Comparison of ENCODE assay signal across 27 cellular contexts in the genomic region with DNA sequence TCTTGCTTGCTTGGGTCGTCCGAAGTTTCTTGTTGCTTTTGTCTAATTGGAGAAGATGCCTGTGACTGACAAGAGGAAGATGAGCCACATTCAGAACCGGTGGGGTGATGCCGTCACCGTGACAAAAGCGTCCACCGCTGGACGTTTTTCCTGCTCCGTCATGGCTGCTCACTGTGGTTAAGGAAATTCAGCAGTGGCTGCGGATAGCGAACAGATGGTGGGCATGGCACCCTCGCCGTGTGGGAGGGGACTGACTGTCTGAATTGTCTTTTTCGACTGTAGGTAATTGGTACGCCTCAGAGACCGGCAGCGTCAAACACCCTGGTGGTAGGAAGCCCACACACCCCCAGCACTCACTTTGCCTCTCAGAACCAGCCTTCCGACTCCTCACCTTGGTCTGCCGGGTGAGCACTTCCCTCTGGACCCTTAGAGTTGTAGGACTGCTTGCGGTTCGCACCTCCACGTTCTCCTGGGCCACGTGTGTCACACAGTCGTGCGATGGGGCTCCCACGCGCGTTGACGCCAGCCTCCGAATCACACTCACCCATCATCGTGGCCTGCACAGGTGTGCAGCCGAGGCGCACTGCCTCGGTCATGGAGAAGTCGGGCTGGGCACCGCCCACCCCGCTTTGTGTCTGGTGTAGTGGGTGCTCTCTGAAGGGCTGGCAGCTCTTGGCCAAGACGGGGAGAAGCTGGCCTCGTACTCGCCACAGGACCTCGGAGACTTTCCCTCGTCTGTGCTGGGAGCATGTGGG. TPM values are rescaled to one million over a fixed set of nuclear protein-coding genes. Genes with fewer than 3 reads are reported as not detected.
DNase-seq lines count a peak whose midpoint lies in the region; ATAC-seq and TF ChIP-seq lines count a peak whose summit lies in the region.
"Had no signal": no experiment of that assay in that cellular context is flagged by ENCODE, and none has a peak within 500 bp of the region (broad histone marks: within the 10 kb centered on the region; RNA-seq: fewer than 3 reads in every experiment).

No MANE protein-coding gene starts in this region.

- no peak overlapping the region for H3K4me3 Mint-ChIP-seq in GM23338
- H3K4me3 Mint-ChIP-seq in chondrocyte (ENCODE audit: unreplicated experiment) = no peak overlapping the region
- H3K4me3 Mint-ChIP-seq: neural crest cell had no signal

- DNase-seq in NCI-H2107 treated with DMSO at 0.1 percent for 48 hours (lab: John Stamatoyannopoulos, UW; ENCODE audit: unreplicated experiment) (peak; percentile 48), NCI-H2107 (lab: John Stamatoyannopoulos, UW) (no peak), GM23338 (ENCODE audit: low spot score) (no peak), chondrocyte (ENCODE audit: low spot score) (peak; percentile 81), posterior vena cava (ENCODE audit: low spot score) (peak; percentile 57), erythroblast (lab: John Stamatoyannopoulos, UW) (no peak), nucleus accumbens (lab: John Stamatoyannopoulos, UW) (no peak)
- DNase-seq: 8988T; activated CD4-positive, alpha-beta T cell treated with anti-CD3 and anti-CD28 coated beads for 4 hours; activated effector memory CD4-positive, alpha-beta T cell treated with anti-CD3 and anti-CD28 coated beads, Interleukin-2, amount 50 U/mL, for 16 hours; adrenal gland; brain microvascular endothelial cell; IMR-90; NCI-H1048; NCI-H187 treated with DMSO at 0.1 percent for 48 hours; NCI-H446; stimulated activated naive CD4-positive, alpha-beta T cell had no signal

- H3K9me2 ChIP-seq in GM23338 (ENCODE audit: insufficient read depth) = no peaks in the 10 kb centered on the region

- no peak overlapping the region for H3K4me2 ChIP-seq in GM23338

- peaks cover 7% of the 10 kb centered on the region for H3K4me1 Mint-ChIP-seq in GM23338
- peaks cover 6% of the 10 kb centered on the region for H3K4me1 Mint-ChIP-seq in chondrocyte (ENCODE audit: low read depth)

- H3K27ac Mint-ChIP-seq in GM23338 = peak overlapping the region; percentile 70; the same call in 1 of the 2 replicates
- H3K27ac Mint-ChIP-seq in chondrocyte (ENCODE audit: unreplicated experiment) = no peak overlapping the region

- H3K9me3 Mint-ChIP-seq in GM23338 = no peaks in the 10 kb centered on the region
- no peaks in the 10 kb centered on the region for H3K9me3 Mint-ChIP-seq in chondrocyte (ENCODE audit: low read depth)
- H3K9me3 Mint-ChIP-seq: neural crest cell had no signal

- ATAC-seq in GM23338 (no peak), GM19351 (IDR thresholded peaks at IDR 0.05; ENCODE audit: unreplicated experiment) (no peak)
- ATAC-seq: SK-N-SH treated with all-trans-retinoic acid at 6 μM for 48 hours had no signal

- TF ChIP-seq CTCF in GM23338 (conservative IDR thresholded peaks at IDR 0.05; ENCODE audit: low read depth in 2 of 2) (no peak), chondrocyte (IDR thresholded peaks at IDR 0.05) (no peak)

- TF ChIP-seq POLR2A in erythroblast (IDR thresholded peaks at IDR 0.05; ENCODE audit: low read length) = no peak

- H3K79me2 ChIP-seq in GM23338 (replicated peaks; ENCODE audit: insufficient read depth) = peaks cover 20% of the 10 kb centered on the region

- intact Hi-C loops in posterior vena cava (cut with DNase I) = loop anchor here in 1 of 2 donors (2.0 to 5.0 kb wide), 2 partner anchors 39 to 989 kb away; no protein-coding TSS in a partner anchor

- no peaks in the 10 kb centered on the region for H3K27me3 ChIP-seq in GM23338 (ENCODE audit: insufficient read depth)
- H3K27me3 ChIP-seq: adrenal gland, brain microvascular endothelial cell had no signal

- no peak overlapping the region for H2AFZ ChIP-seq in GM23338

- no peaks in the 10 kb centered on the region for H3K4me1 ChIP-seq in GM23338 (ENCODE audit: insufficient read depth)
- H3K4me1 ChIP-seq: adrenal gland had no signal

- H3K4me3 ChIP-seq in GM23338 = no peak overlapping the region
- H3K4me3 ChIP-seq: adrenal gland had no signal

- H3K27me3 Mint-ChIP-seq in GM23338 (ENCODE audit: insufficient read depth, low read depth, poor library complexity) (peaks cover 18% of the 10 kb centered on the region), chondrocyte (ENCODE audit: low read depth) (no peaks in the 10 kb centered on the region)

- H3K36me3 ChIP-seq in GM23338 (ENCODE audit: insufficient read depth) = 0 out of 2 replicates have a peak, but pooled peaks cover 4% of the 10 kb centered on the region

- H4K20me1 ChIP-seq in GM23338 (replicated peaks; ENCODE audit: insufficient read depth) = no peaks in the 10 kb centered on the region; the same call in 1 of the 2 replicates

- H3K36me3 Mint-ChIP-seq in GM23338 (ENCODE audit: low read depth) (peaks cover 66% of the 10 kb centered on the region), chondrocyte (ENCODE audit: low read depth) (peaks cover 45% of the 10 kb centered on the region)

- no peaks in the 10 kb centered on the region for H3F3A ChIP-seq in GM23338 (replicated peaks; ENCODE audit: low read depth)

- no peak overlapping the region for H3K27ac ChIP-seq in GM23338 (ENCODE audit: low read depth)
- H3K27ac ChIP-seq: adrenal gland, brain microvascular endothelial cell, epithelial cell of prostate, RWPE1 had no signal

TF ChIP-seq in GM23338, 12 proteins besides CTCF, POLR2A, EP300 and RAD21 (continues in another document):
- TF ChIP-seq, protein P1, sequence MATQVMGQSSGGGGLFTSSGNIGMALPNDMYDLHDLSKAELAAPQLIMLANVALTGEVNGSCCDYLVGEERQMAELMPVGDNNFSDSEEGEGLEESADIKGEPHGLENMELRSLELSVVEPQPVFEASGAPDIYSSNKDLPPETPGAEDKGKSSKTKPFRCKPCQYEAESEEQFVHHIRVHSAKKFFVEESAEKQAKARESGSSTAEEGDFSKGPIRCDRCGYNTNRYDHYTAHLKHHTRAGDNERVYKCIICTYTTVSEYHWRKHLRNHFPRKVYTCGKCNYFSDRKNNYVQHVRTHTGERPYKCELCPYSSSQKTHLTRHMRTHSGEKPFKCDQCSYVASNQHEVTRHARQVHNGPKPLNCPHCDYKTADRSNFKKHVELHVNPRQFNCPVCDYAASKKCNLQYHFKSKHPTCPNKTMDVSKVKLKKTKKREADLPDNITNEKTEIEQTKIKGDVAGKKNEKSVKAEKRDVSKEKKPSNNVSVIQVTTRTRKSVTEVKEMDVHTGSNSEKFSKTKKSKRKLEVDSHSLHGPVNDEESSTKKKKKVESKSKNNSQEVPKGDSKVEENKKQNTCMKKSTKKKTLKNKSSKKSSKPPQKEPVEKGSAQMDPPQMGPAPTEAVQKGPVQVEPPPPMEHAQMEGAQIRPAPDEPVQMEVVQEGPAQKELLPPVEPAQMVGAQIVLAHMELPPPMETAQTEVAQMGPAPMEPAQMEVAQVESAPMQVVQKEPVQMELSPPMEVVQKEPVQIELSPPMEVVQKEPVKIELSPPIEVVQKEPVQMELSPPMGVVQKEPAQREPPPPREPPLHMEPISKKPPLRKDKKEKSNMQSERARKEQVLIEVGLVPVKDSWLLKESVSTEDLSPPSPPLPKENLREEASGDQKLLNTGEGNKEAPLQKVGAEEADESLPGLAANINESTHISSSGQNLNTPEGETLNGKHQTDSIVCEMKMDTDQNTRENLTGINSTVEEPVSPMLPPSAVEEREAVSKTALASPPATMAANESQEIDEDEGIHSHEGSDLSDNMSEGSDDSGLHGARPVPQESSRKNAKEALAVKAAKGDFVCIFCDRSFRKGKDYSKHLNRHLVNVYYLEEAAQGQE (IDR thresholded peaks at IDR 0.05; ENCODE audit: unreplicated experiment) = no peak
- TF ChIP-seq STAT1 (IDR thresholded peaks at IDR 0.05; ENCODE audit: unreplicated experiment) = no peak
- TF ChIP-seq ZNF114 (CRISPR knock-in tag; IDR thresholded peaks at IDR 0.05) = no peak
- no peak for TF ChIP-seq JUNB (IDR thresholded peaks at IDR 0.05; ENCODE audit: unreplicated experiment)
- TF ChIP-seq, protein P2, sequence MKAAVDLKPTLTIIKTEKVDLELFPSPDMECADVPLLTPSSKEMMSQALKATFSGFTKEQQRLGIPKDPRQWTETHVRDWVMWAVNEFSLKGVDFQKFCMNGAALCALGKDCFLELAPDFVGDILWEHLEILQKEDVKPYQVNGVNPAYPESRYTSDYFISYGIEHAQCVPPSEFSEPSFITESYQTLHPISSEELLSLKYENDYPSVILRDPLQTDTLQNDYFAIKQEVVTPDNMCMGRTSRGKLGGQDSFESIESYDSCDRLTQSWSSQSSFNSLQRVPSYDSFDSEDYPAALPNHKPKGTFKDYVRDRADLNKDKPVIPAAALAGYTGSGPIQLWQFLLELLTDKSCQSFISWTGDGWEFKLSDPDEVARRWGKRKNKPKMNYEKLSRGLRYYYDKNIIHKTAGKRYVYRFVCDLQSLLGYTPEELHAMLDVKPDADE (IDR thresholded peaks at IDR 0.05) = no peak
- no peak for TF ChIP-seq CREB1 (CRISPR knock-in tag; IDR thresholded peaks at IDR 0.05; ENCODE audit: low read depth)
- no peak for TF ChIP-seq EZH2phosphoT487 (IDR thresholded peaks at IDR 0.05; ENCODE audit: unreplicated experiment)

RNA-seq across cellular contexts. Expression of a gene that starts 26.5 kb away (rescaled TPM):
- not detected in 2 replicates for total RNA-seq in GM23338 (2014; rRNA removed; shearing (Covaris generic))
- not detected in 2 replicates for polyA plus RNA-seq in GM23338 (2016; fragmentation: Nextera tagmentation; extraction: Ambion mirVana)
- total RNA-seq in chondrocyte (not detected in 3 replicates), posterior vena cava (not detected)
- total RNA-seq: adrenal gland, Daoy, IMR-90, kidney epithelial cell, neural crest cell, OCI-LY7, temporal lobe, urinary bladder had no signal
- polyA plus RNA-seq: adrenal gland, IMR-90, urinary bladder had no signal

RNA-seq across cellular contexts. Expression of a gene that starts 35.5 kb away (rescaled TPM):
- total RNA-seq in GM23338 (2014; rRNA removed; shearing (Covaris generic)) = 0.27 TPM in 1 of 2 replicates, not detected in the other
- not detected in 2 replicates for polyA plus RNA-seq in GM23338 (2016; fragmentation: Nextera tagmentation; extraction: Ambion mirVana)
- total RNA-seq in chondrocyte (0.07 TPM in 1 of 3 replicates, not detected in the others), posterior vena cava (not detected)
- total RNA-seq: Daoy, IMR-90, kidney epithelial cell, OCI-LY7 had no signal
- polyA plus RNA-seq: IMR-90 had no signal

RNA-seq across cellular contexts. Expression of a gene that starts 47.0 kb away (rescaled TPM):
- 80.0 and 92.0 TPM in 2 replicates for total RNA-seq in GM23338 (2014; rRNA removed; shearing (Covaris generic))
- 40.2 and 42.9 TPM in 2 replicates for polyA plus RNA-seq in GM23338 (2016; fragmentation: Nextera tagmentation; extraction: Ambion mirVana)
- total RNA-seq in chondrocyte (52.8 to 76.0 TPM (median 54.3 TPM) in 3 replicates), posterior vena cava (10 to 100 TPM; 36.6 to 40.3 TPM)

Comparison
In these comparisons a context has a peak if more than half of its experiments do, and no peak if none do; other contexts are left out.
1. DNase-seq: peak in NCI-H2107 treated with DMSO at 0.1 percent for 48 hours (single experiment), chondrocyte (single experiment) and posterior vena cava (single experiment); none in NCI-H2107 (single experiment), GM23338 (single experiment), erythroblast (0 of 2) and nucleus accumbens (0 of 56).